ENCODE assay signal across 1 cellular context in the genomic region with DNA sequence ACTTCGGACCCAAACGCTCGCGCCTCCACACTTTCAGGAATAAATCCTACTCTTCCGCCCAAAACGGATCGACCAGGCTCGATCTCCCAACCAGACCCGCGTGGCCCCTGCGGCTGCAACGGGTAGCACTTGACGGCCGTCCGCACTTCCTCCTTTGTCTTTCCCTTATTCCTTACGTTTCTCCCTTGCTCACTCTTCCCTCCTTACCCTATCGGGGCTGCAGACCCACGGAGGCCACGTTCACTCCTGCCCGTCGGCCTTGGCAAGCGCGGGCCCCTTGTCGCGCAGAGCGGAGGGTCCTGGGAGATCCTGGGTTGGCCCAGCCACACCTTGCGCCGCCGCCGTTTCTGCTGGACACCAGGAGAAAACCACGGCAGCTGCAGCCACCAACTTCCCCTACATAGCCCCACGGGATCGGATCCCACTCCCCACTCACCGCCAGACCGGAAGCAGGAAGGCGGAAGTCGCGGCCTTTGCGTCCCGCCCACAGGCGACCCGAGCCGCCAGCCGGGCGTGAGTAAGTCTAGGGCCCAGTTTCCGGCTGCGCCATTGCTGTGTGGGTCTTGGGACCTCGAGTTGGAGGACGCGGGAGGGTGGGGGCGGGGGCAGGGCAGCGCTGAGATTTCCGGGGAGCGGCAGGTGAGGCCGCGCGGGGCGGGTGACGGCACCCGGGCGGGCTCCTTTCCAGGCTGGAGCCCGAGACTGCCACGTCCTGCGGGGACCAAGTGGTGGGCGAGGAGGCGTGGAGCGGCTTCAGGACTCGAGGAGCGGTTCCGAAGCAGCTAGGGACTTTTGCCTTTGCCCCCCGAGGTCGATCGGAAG.
TF ChIP-seq lines count a peak whose summit lies in the region.

Gene SMIM15, minus strand, starts transcription at position 459 of the 822 bp plus-strand sequence. CDS start 2,297 bp downstream, outside the sequence.

TF ChIP-seq in HCT116, 20 proteins besides CTCF, POLR2A, EP300 and RAD21 (continued from another document):
- TF ChIP-seq REST (IDR thresholded peaks at IDR 0.05; ENCODE audit: low read depth) (no peak), SIN3A (IDR thresholded peaks at IDR 0.05; ENCODE audit: low read depth) (peak; percentile 85), SP1 (IDR thresholded peaks at IDR 0.05; ENCODE audit: low read depth) (peak; percentile 48; the same call in 1 of the 2 replicates), POLR2AphosphoS5 (IDR thresholded peaks at IDR 0.05; ENCODE audit: low read depth, low read length) (peak; percentile 90), CBX3 (IDR thresholded peaks at IDR 0.05; ENCODE audit: low read depth) (peak; percentile 41; the same call in 1 of the 2 replicates)
